In genomic region chr22:46057762-46058420, GRCh38 we compare ENCODE assay signal across 8 cellular contexts.
DNase-seq lines count a peak whose midpoint lies in the region; ATAC-seq, FAIRE-seq and TF ChIP-seq lines count a peak whose summit lies in the region.

No MANE protein-coding gene starts in this region.

- H3K9ac ChIP-seq in mucosa of rectum (ENCODE audit: low read depth in 1 of 2, low read length in 2 of 2): peak overlapping the region; percentile 57 to 73

- no peak for TF ChIP-seq POLR2A in Peyer's patch (IDR thresholded peaks at IDR 0.05)

- TF ChIP-seq CTCF in Peyer's patch (IDR thresholded peaks at IDR 0.05): no peak

- no peaks in the 10 kb centered on the region for H3K27me3 ChIP-seq in Peyer's patch
- H3K27me3 ChIP-seq in mucosa of rectum (ENCODE audit: control insufficient read depth in 2 of 2, insufficient read depth in 2 of 2, low read length in 2 of 2): no peaks in the 10 kb centered on the region

- peak overlapping the region; percentile 82 to 99 (median 98) for H3K27ac ChIP-seq in Peyer's patch
- H3K27ac ChIP-seq in cingulate gyrus (ENCODE audit: low read depth, low read length): peak overlapping the region; percentile 98
- H3K27ac ChIP-seq in mucosa of rectum (ENCODE audit: low read depth in 2 of 2, low read length in 2 of 2): peak overlapping the region; percentile 95 to 98

- H3K9me3 ChIP-seq in Peyer's patch: no peaks in the 10 kb centered on the region
- H3K9me3 ChIP-seq in mucosa of rectum (ENCODE audit: control insufficient read depth in 2 of 2, low read length in 2 of 2): no peaks in the 10 kb centered on the region

- H3K4me1 ChIP-seq in Peyer's patch (peaks cover 0 to 72% (median 20%) of the 10 kb centered on the region in 4 donors), mucosa of rectum (ENCODE audit: control insufficient read depth in 2 of 2, insufficient read depth in 2 of 2, low read length in 2 of 2) (peaks cover 37% of the 10 kb centered on the region in 2 donors)

- H3K4me3 ChIP-seq in Peyer's patch (peak overlapping the region in 2 of 4 donors; percentile 3 to 11), mucosa of rectum (ENCODE audit: low read length in 2 of 2) (peak overlapping the region; percentile 28 to 29)

- FAIRE-seq in GM18507 (lab: Jason Lieb, UNC): peak; percentile 97

- H3K36me3 ChIP-seq in Peyer's patch (no peaks in the 10 kb centered on the region), mucosa of rectum (ENCODE audit: control insufficient read depth in 2 of 2, insufficient read depth in 2 of 2, low read length in 2 of 2) (peaks cover 0 to 5% of the 10 kb centered on the region in 2 donors)

- ATAC-seq in HG03108 (IDR thresholded peaks at IDR 0.05; ENCODE audit: unreplicated experiment): peak; percentile 50
- ATAC-seq in HG03025 (IDR thresholded peaks at IDR 0.05; ENCODE audit: low FRiP score, unreplicated experiment): no peak

- peak; percentile 75 for DNase-seq in A172 (ENCODE audit: low spot score)
- peak; percentile 71 for DNase-seq in GM18507 (ENCODE audit: extremely low spot score, insufficient read length, low read depth)
- DNase-seq in Peyer's patch: peak; percentile 47 to 80 (median 78)
- DNase-seq in NCI-H345 treated with DMSO at 0.1 percent for 48 hours (lab: John Stamatoyannopoulos, UW; ENCODE audit: unreplicated experiment): no peak
